10 cellular contexts compared by ENCODE assay signal in the genomic region with DNA sequence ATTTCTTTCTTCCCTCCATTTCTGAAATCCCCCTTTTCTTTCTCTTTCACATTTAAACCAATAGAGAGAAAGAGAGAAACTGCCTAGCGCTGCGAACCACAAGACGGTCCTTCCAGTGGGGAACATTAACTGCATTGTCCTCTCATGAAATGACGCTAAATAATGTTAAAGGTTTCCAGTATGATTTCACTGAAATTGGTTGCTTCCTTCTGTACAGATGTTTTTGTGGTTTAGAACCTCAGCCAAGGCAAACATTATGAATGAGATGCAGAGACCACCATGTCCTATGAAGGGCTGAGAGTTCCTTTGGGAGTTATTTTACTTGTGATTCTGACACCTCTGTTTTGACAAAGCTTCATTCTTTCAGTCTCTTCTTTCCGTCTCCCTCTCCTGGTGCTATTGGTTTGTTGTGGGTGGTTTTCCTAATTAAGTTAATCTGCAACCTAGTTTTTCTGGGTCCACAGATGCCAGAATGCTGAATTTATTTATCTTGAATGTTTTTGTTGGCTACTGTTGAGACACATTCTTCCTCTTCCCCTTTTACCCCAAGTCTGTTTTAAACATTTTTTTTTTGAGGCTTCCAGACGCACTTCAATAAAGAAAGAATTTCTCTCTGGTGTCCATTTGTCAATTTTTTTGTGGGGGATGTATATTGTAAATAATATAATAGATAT. TPM values are rescaled to one million over a fixed set of nuclear protein-coding genes. Genes with fewer than 3 reads are reported as not detected.
DNase-seq lines count a peak whose midpoint lies in the region; ATAC-seq and TF ChIP-seq lines count a peak whose summit lies in the region.
"Had no signal": no experiment of that assay in that cellular context is flagged by ENCODE, and none has a peak within 500 bp of the region (broad histone marks: within the 10 kb centered on the region; RNA-seq: fewer than 3 reads in every experiment).

No MANE protein-coding gene starts in this region.

- ATAC-seq in HG03139 (IDR thresholded peaks at IDR 0.05; ENCODE audit: unreplicated experiment) (no peak), HG03378 (IDR thresholded peaks at IDR 0.05; ENCODE audit: unreplicated experiment) (no peak), HG03469 (IDR thresholded peaks at IDR 0.05; ENCODE audit: unreplicated experiment) (no peak)

- no peaks in the 10 kb centered on the region for H3K36me3 ChIP-seq in GM23248 (ENCODE audit: low read depth)
- H3K36me3 ChIP-seq in mammary epithelial cell (ENCODE audit: insufficient read depth, low read length) = no peaks in the 10 kb centered on the region
- peaks cover 0 to 17% (median 0%) of the 10 kb centered on the region in 6 donors for H3K36me3 ChIP-seq in spleen
- H3K36me3 ChIP-seq: cardiac muscle cell had no signal

- H3K79me2 ChIP-seq in GM23248 (ENCODE audit: insufficient read depth) (no peaks in the 10 kb centered on the region), mammary epithelial cell (ENCODE audit: insufficient read depth, low read length) (no peaks in the 10 kb centered on the region)

- no peaks in the 10 kb centered on the region for H3K9me3 ChIP-seq in GM23248 (ENCODE audit: low read depth)
- no peaks in the 10 kb centered on the region for H3K9me3 ChIP-seq in mammary epithelial cell (replicated peaks; ENCODE audit: insufficient read depth, low read length)
- H3K9me3 ChIP-seq in spleen = no peaks in the 10 kb centered on the region

- DNase-seq in GM23248 (no peak), mammary epithelial cell (peak; percentile 4), spleen (no peak), type B pancreatic cell (ENCODE audit: extremely low spot score, unreplicated experiment) (no peak)
- DNase-seq: activated CD4-positive, alpha-beta T cell treated with anti-CD3 and anti-CD28 coated beads for 1 hour had no signal

- TF ChIP-seq CTCF in mammary epithelial cell (conservative IDR thresholded peaks at IDR 0.05 in 1 of 2, IDR thresholded peaks at IDR 0.05 in 1 of 2; ENCODE audit: extremely low read depth in 1 of 2, insufficient read depth in 1 of 2, low read depth in 1 of 2, low read length in 2 of 2) = no peak
- TF ChIP-seq CTCF in spleen (IDR thresholded peaks at IDR 0.05 in 8 of 11, conservative IDR thresholded peaks at IDR 0.05 in 3 of 11) = no peak
- TF ChIP-seq CTCF in type B pancreatic cell (conservative IDR thresholded peaks at IDR 0.05) = no peak

- H3K4me3 ChIP-seq in GM23248 (no peak overlapping the region), mammary epithelial cell (replicated peaks in 1 of 3; ENCODE audit: insufficient read depth in 1 of 3, low read depth in 2 of 3, low read length in 3 of 3) (no peak overlapping the region), spleen (peak overlapping the region in 1 of 8 donors; percentile 1)
- H3K4me3 ChIP-seq: cardiac muscle cell had no signal

- H3K27me3 ChIP-seq in GM23248 (replicated peaks; ENCODE audit: insufficient read depth) (peaks cover 65% of the 10 kb centered on the region), mammary epithelial cell (ENCODE audit: insufficient read depth, low read length) (peaks cover 11% of the 10 kb centered on the region), layer of hippocampus (ENCODE audit: control insufficient read depth, insufficient read depth, low read length) (no peaks in the 10 kb centered on the region), spleen (replicated peaks in 1 of 7) (peaks cover 0 to 6% (median 0%) of the 10 kb centered on the region in 7 donors)

- no peak overlapping the region for H3K4me3 Mint-ChIP-seq in type B pancreatic cell

- H4K20me1 ChIP-seq in GM23248 (ENCODE audit: insufficient read depth) (no peaks in the 10 kb centered on the region), mammary epithelial cell (ENCODE audit: insufficient read depth, low read length) (no peaks in the 10 kb centered on the region)

- no peaks in the 10 kb centered on the region for H3K36me3 Mint-ChIP-seq in type B pancreatic cell

- CTCF ChIA-PET in mammary epithelial cell (lab: Charles Lee; ENCODE audit: low non-redundant PET) = no interaction called here

- no peaks in the 10 kb centered on the region for H3K9me2 ChIP-seq in GM23248 (ENCODE audit: insufficient read depth)

- intact Hi-C loops in mammary epithelial cell (cut with micrococcal nuclease) = no loop called here
- intact Hi-C loops in spleen (cut with DNase I; ENCODE audit: low total_unique reads) = no loop called here

- H3K27ac ChIP-seq in GM23248 (no peak overlapping the region), mammary epithelial cell (ENCODE audit: insufficient read depth, low read depth, low read length) (no peak overlapping the region), layer of hippocampus (ENCODE audit: low read depth, low read length) (peak overlapping the region; percentile 58), spleen (peak overlapping the region in 7 of 8 donors; percentile 22 to 79 (median 53))
- H3K27ac ChIP-seq: cardiac muscle cell had no signal

- no peaks in the 10 kb centered on the region for H3K9me3 Mint-ChIP-seq in type B pancreatic cell

- H2AFZ ChIP-seq in GM23248 (no peak overlapping the region), mammary epithelial cell (ENCODE audit: low read depth, low read length) (no peak overlapping the region)

- 19 to 28% methylated on average over 6 of the region's 6 CpGs for WGBS in GM23248 (ENCODE audit: low coverage in 1 of 2, low lambda C conversion rate in 2 of 2, missing lambda C conversion rate in 2 of 2), 2 experiments
- 72% methylated on average over 6 of the region's 6 CpGs for WGBS in mammary epithelial cell (ENCODE audit: low coverage, missing lambda C conversion rate)
- 21 to 36% (median 26%) methylated on average over 6 of the region's 6 CpGs for WGBS in spleen, 5 donors

- H3K9ac ChIP-seq in GM23248 = no peak overlapping the region
- H3K9ac ChIP-seq in mammary epithelial cell (ENCODE audit: insufficient read depth, low read length) = no peak overlapping the region

- H3K4me2 ChIP-seq in GM23248 (ENCODE audit: unreplicated experiment) = peak overlapping the region; percentile 1
- H3K4me2 ChIP-seq in mammary epithelial cell (ENCODE audit: insufficient read depth, low read depth, low read length) = no peak overlapping the region

- BruUV-seq in mammary epithelial cell (replicated peaks; lab: Mats Ljungman, UMichigan) = no TSS peak

- H3K27me3 Mint-ChIP-seq in type B pancreatic cell = peaks cover 86% of the 10 kb centered on the region

- H3K4me1 ChIP-seq in GM23248 (ENCODE audit: insufficient read depth) (no peaks in the 10 kb centered on the region), mammary epithelial cell (ENCODE audit: insufficient read depth, low read length) (no peaks in the 10 kb centered on the region), spleen (peaks cover 3 to 94% (median 26%) of the 10 kb centered on the region in 6 donors)

- H3K27ac Mint-ChIP-seq in type B pancreatic cell = no peak overlapping the region

- peaks cover 58% of the 10 kb centered on the region for H3K4me1 Mint-ChIP-seq in type B pancreatic cell (ENCODE audit: unreplicated experiment)

- dilution Hi-C loops in mammary epithelial cell (cut with HindIII; ENCODE audit: low sequenced_read_pairs) = loop anchor here (5.0 kb wide), 1 partner anchor 56 kb away; no protein-coding TSS in a partner anchor

- H3F3A ChIP-seq in GM23248 (ENCODE audit: insufficient read depth) = no peaks in the 10 kb centered on the region

- TF ChIP-seq POLR2A in spleen (IDR thresholded peaks at IDR 0.05) = no peak

- in situ Hi-C loops in GM23248 (cut with MboI) (no loop called here), mammary epithelial cell (cut with MboI; ENCODE audit: low sequenced_read_pairs in 2 of 2) (no loop called here)

RNA-seq across cellular contexts. Expression of gene ZBTB16, which starts 52.0 kb away (rescaled TPM):
- total RNA-seq in GM23248 (2014; rRNA removed; shearing (Covaris generic)) = not detected in 2 replicates
- not detected in 2 replicates for polyA plus RNA-seq in GM23248 (2016; fragmentation: Nextera tagmentation; extraction: Ambion mirVana)
- 10 to 100 TPM in 1 of 2 donors, 1 to 10 TPM in 1; 1.6 to 20.2 TPM for total RNA-seq in mammary epithelial cell
- polyA plus RNA-seq in mammary epithelial cell = 0.48 TPM
- 1.7 TPM for polyA minus RNA-seq in mammary epithelial cell
- total RNA-seq in spleen = 10 to 100 TPM in 6 of 7 donors, 1 to 10 TPM in 1; 8.4 to 85.6 (median 81.9) TPM
- 1 to 10 TPM; 1.5 to 9.2 (median 2.8) TPM for polyA plus RNA-seq in spleen
- total RNA-seq in type B pancreatic cell (ENCODE audit: low replicate concordance) = 2.6 and 11.9 TPM in 2 replicates

Comparison
In these comparisons a context has a peak if more than half of its experiments do, and no peak if none do; other contexts are left out.
1. H3K27ac ChIP-seq: peak in layer of hippocampus (single experiment) and spleen (7 of 8); none in GM23248 (single experiment) and mammary epithelial cell (single experiment).